ENCODE assay signal across 11 cellular contexts in genomic region chr5:168992687-168993086, GRCh38.
DNase-seq lines count a peak whose midpoint lies in the region; ATAC-seq, FAIRE-seq and TF ChIP-seq lines count a peak whose summit lies in the region.
"Had no signal": no experiment of that assay in that cellular context is flagged by ENCODE, and none has a peak within 500 bp of the region (broad histone marks: within the 10 kb centered on the region; RNA-seq: fewer than 3 reads in every experiment).

No MANE protein-coding gene starts in this region.

- H3K27ac ChIP-seq in HepG2 (ENCODE audit: extremely low read length, insufficient read depth, low read length) (no peak overlapping the region), right lobe of liver (no peak overlapping the region), kidney (ENCODE audit: low read depth in 2 of 2, low read length in 2 of 2) (no peak overlapping the region), upper lobe of right lung (no peak overlapping the region), gastrocnemius medialis (no peak overlapping the region)

- no peak overlapping the region for H3K4me2 ChIP-seq in HepG2 (ENCODE audit: low read depth, low read length)

- H3K9me3 ChIP-seq in HepG2 (ENCODE audit: low read length) (no peaks in the 10 kb centered on the region), right lobe of liver (no peaks in the 10 kb centered on the region), kidney (ENCODE audit: control insufficient read depth in 1 of 2, low read length in 2 of 2) (no peaks in the 10 kb centered on the region), upper lobe of right lung (no peaks in the 10 kb centered on the region), gastrocnemius medialis (no peaks in the 10 kb centered on the region)
- H3K9me3 ChIP-seq: thyroid gland had no signal

- H3K36me3 ChIP-seq in HepG2 (replicated peaks in 1 of 2; ENCODE audit: control insufficient read depth in 1 of 2, insufficient read depth in 2 of 2, low read length in 2 of 2), result no peaks in the 10 kb centered on the region
- H3K36me3 ChIP-seq in right lobe of liver, result no peaks in the 10 kb centered on the region
- H3K36me3 ChIP-seq in kidney (ENCODE audit: control insufficient read depth in 1 of 2, insufficient read depth in 2 of 2, low read length in 2 of 2), result no peaks in the 10 kb centered on the region
- H3K36me3 ChIP-seq in upper lobe of right lung, result no peaks in the 10 kb centered on the region
- H3K36me3 ChIP-seq in gastrocnemius medialis, result no peaks in the 10 kb centered on the region
- H3K36me3 ChIP-seq: thyroid gland had no signal

- H2AFZ ChIP-seq in HepG2 (ENCODE audit: low read length), result no peak overlapping the region

- H3K4me1 ChIP-seq in HepG2 (ENCODE audit: insufficient read depth, low read length) (peaks cover 8% of the 10 kb centered on the region; the same call in 1 of the 2 replicates), right lobe of liver (peaks cover 0 to 4% (median 0%) of the 10 kb centered on the region in 4 donors), kidney (ENCODE audit: control insufficient read depth in 1 of 2, insufficient read depth in 1 of 2, low read depth in 1 of 2, low read length in 2 of 2) (no peaks in the 10 kb centered on the region), upper lobe of right lung (peaks cover 5% of the 10 kb centered on the region), gastrocnemius medialis (no peaks in the 10 kb centered on the region)

- H3K9ac ChIP-seq in HepG2 (ENCODE audit: insufficient read depth, low read depth, low read length) (no peak overlapping the region), kidney (ENCODE audit: low read length in 2 of 2) (no peak overlapping the region)

- H3K36me3 Mint-ChIP-seq in WTC11, result no peaks in the 10 kb centered on the region

- FAIRE-seq in HepG2 (lab: Jason Lieb, UNC) (no peak), kidney (lab: Jason Lieb, UNC) (no peak)

- CTCF ChIA-PET in HepG2 (lab: Yijun Ruan, JAX; ENCODE audit: low intra/inter-chr PET ratio, low total read pairs) (no interaction called here), WTC11 (lab: Charles Lee) (interaction anchor here (1.1 to 1.7 kb wide), 3 partner anchors 10 to 308 kb away, joined by 4 to 5 read pairs (median 4); partner anchors contain the start of gene SLIT3)

- POLR2A ChIA-PET in HepG2 (lab: Yijun Ruan, JAX) (no interaction called here), WTC11 (lab: Charles Lee) (no interaction called here)

- 66% methylated on average over 9 of the region's 11 CpGs for WGBS in HepG2 (ENCODE audit: low lambda C conversion rate)
- WGBS in right lobe of liver (ENCODE audit: insufficient coverage, low coverage, low lambda C conversion rate, missing lambda C conversion rate), result 73% methylated on average over 6 of the region's 11 CpGs

- no peaks in the 10 kb centered on the region for H3K79me2 ChIP-seq in HepG2 (ENCODE audit: insufficient read depth, low read length)

- no peak for TF ChIP-seq RAD21 in HepG2 (CRISPR knock-in tag; IDR thresholded peaks at IDR 0.05)

- TF ChIP-seq POLR2A in HepG2 (IDR thresholded peaks at IDR 0.05; ENCODE audit: insufficient read depth in 1 of 2, low read depth in 2 of 2, low read length in 2 of 2), result no peak
- TF ChIP-seq POLR2A in right lobe of liver (IDR thresholded peaks at IDR 0.05), result no peak
- TF ChIP-seq POLR2A in gastrocnemius medialis (IDR thresholded peaks at IDR 0.05), result no peak

- H3K4me3 Mint-ChIP-seq in WTC11, result no peak overlapping the region

- H3K27me3 Mint-ChIP-seq in WTC11 (ENCODE audit: low read depth), result 0 out of 2 replicates have a peak, but pooled peaks cover 2% of the 10 kb centered on the region

- no TSS peak for BruUV-seq in HepG2 (replicated peaks; lab: Mats Ljungman, UMichigan)

- H3K4me1 Mint-ChIP-seq in WTC11, result peaks cover 47% of the 10 kb centered on the region

- peak; percentile 41 for TF ChIP-seq CTCF in HepG2 (CRISPR knock-in tag; IDR thresholded peaks at IDR 0.05)
- no peak for TF ChIP-seq CTCF in right lobe of liver (IDR thresholded peaks at IDR 0.05)
- TF ChIP-seq CTCF in WTC11 (IDR thresholded peaks at IDR 0.05), result no peak
- TF ChIP-seq CTCF in kidney (IDR thresholded peaks at IDR 0.05; ENCODE audit: borderline replicate concordance, extremely low read depth, insufficient read depth), result peak; percentile 1
- peak; percentile 19 for TF ChIP-seq CTCF in upper lobe of right lung (IDR thresholded peaks at IDR 0.05)
- TF ChIP-seq CTCF in gastrocnemius medialis (IDR thresholded peaks at IDR 0.05 in 4 of 5, conservative IDR thresholded peaks at IDR 0.05 in 1 of 5), result no peak

- TF ChIP-seq EP300 in HepG2 (IDR thresholded peaks at IDR 0.05; ENCODE audit: low read depth in 2 of 2, low read length in 2 of 2), result no peak
- TF ChIP-seq EP300 in HepG2 (CRISPR knock-in tag; IDR thresholded peaks at IDR 0.05; ENCODE audit: borderline replicate concordance), result no peak

- in situ Hi-C loops in HepG2 (cut with HindIII; ENCODE audit: extremely low pct_ligation_motif_present, low pct_unique_long_range_greater_than_20kb) (loop anchor here (25.0 kb wide), 1 partner anchor 595 kb away; the partner anchor contains the start of gene SPDL1), gastrocnemius medialis (cut with MboI; ENCODE audit: low sequenced_read_pairs in 4 of 4) (loop anchor here in 3 of 4 donors (25.0 kb wide), 2 partner anchors 570 to 595 kb away; partner anchors contain the start of gene SPDL1 (in 2 of the 3))

- H3K27me3 ChIP-seq in HepG2 (ENCODE audit: control insufficient read depth in 1 of 2, insufficient read depth in 2 of 2, low read length in 2 of 2) (peaks cover 2 to 51% of the 10 kb centered on the region in 2 experiments; a peak in 3 of 5 replicates), right lobe of liver (no peaks in the 10 kb centered on the region), upper lobe of right lung (no peaks in the 10 kb centered on the region), gastrocnemius medialis (no peaks in the 10 kb centered on the region)
- H3K27me3 ChIP-seq: thyroid gland had no signal

- H3K9me3 Mint-ChIP-seq in WTC11, result no peaks in the 10 kb centered on the region

- ATAC-seq in HepG2, result peak; percentile 67
- no peak for ATAC-seq in right lobe of liver
- peak; percentile 56 for ATAC-seq in WTC11
- peak; percentile 38 for ATAC-seq in upper lobe of right lung
- ATAC-seq in gastrocnemius medialis, result no peak

- no peak overlapping the region for H3K27ac Mint-ChIP-seq in WTC11

- H3K4me3 ChIP-seq in HepG2 (replicated peaks in 1 of 3; ENCODE audit: insufficient read depth in 1 of 3, low read depth in 2 of 3, low read length in 3 of 3), result no peak overlapping the region
- H3K4me3 ChIP-seq in right lobe of liver, result no peak overlapping the region
- H3K4me3 ChIP-seq in kidney (ENCODE audit: low read length in 2 of 2), result no peak overlapping the region
- no peak overlapping the region for H3K4me3 ChIP-seq in upper lobe of right lung
- no peak overlapping the region for H3K4me3 ChIP-seq in gastrocnemius medialis
- H3K4me3 ChIP-seq: thyroid gland had no signal

- intact Hi-C loops in HepG2 (cut with micrococcal nuclease; ENCODE audit: unreplicated experiment), result no loop called here
- intact Hi-C loops in right lobe of liver (cut with DNase I), result loop anchor here (5.0 to 10.0 kb wide), 2 partner anchors 310 to 312 kb away; partner anchors contain the start of gene SLIT3 (in 2 of the 2)
- intact Hi-C loops in kidney (cut with DNase I), result no loop called here
- intact Hi-C loops in upper lobe of right lung (cut with DNase I), result no loop called here
- intact Hi-C loops in gastrocnemius medialis (cut with DNase I; ENCODE audit: low total_unique reads), result no loop called here

- H4K20me1 ChIP-seq in HepG2 (ENCODE audit: insufficient read depth, low read length), result no peaks in the 10 kb centered on the region

- DNase-seq in HepG2 (ENCODE audit: low spot score) (peak; percentile 16), right lobe of liver (no peak), WTC11 (ENCODE audit: low spot score) (peak; percentile 35), kidney (no peak), upper lobe of right lung (no peak), dermis blood vessel endothelial cell (no peak), gastrocnemius medialis (no peak)
- DNase-seq in NK-92 treated with Interleukin-12 subunit alpha and Interleukin-12 subunit beta, amount 100 ng/mL, for 24 hours (lab: John Stamatoyannopoulos, UW), result no peak
- DNase-seq: NCI-H2081 treated with DMSO at 0.1 percent for 48 hours, SHP77 had no signal

TF ChIP-seq in HepG2, 621 proteins besides CTCF, POLR2A, EP300 and RAD21:
- TF ChIP-seq STAG1 (CRISPR knock-in tag; IDR thresholded peaks at IDR 0.05) (peak; percentile 25), ZGPAT (CRISPR knock-in tag; IDR thresholded peaks at IDR 0.05) (no peak)

TF ChIP-seq in WTC11, 78 proteins besides CTCF, POLR2A, EP300 and RAD21 (continues in another document):
- TF ChIP-seq OVOL2 (CRISPR knock-in tag; IDR thresholded peaks at IDR 0.05; ENCODE audit: borderline replicate concordance), result no peak
- no peak for TF ChIP-seq NR2C2 (CRISPR knock-in tag; IDR thresholded peaks at IDR 0.05)
- no peak for TF ChIP-seq ATF2 (CRISPR knock-in tag; IDR thresholded peaks at IDR 0.05; ENCODE audit: borderline replicate concordance, low read depth)
- TF ChIP-seq PREB (CRISPR knock-in tag; IDR thresholded peaks at IDR 0.05; ENCODE audit: borderline replicate concordance), result no peak
- no peak for TF ChIP-seq ETV6 (CRISPR knock-in tag; IDR thresholded peaks at IDR 0.05)

Comparison
In these comparisons a context has a peak if more than half of its experiments do, and no peak if none do; other contexts are left out.
1. ATAC-seq: peak in HepG2 (single experiment), WTC11 (single experiment) and upper lobe of right lung (single experiment); none in right lobe of liver (0 of 4) and gastrocnemius medialis (0 of 2).
2. DNase-seq: peak in HepG2 (single experiment) and WTC11 (single experiment); none in right lobe of liver (0 of 3), kidney (single experiment), upper lobe of right lung (single experiment), dermis blood vessel endothelial cell (single experiment), NK-92 treated with Interleukin-12 subunit alpha and Interleukin-12 subunit beta, amount 100 ng/mL, for 24 hours (single experiment) and gastrocnemius medialis (0 of 2).
3. CTCF ChIP-seq: peak in HepG2 (single experiment), kidney (single experiment) and upper lobe of right lung (single experiment); none in right lobe of liver (0 of 4), WTC11 (single experiment) and gastrocnemius medialis (0 of 5).
4. intact Hi-C loops: an anchor here in right lobe of liver (5.0 to 10.0 kb wide); none called in HepG2, kidney, upper lobe of right lung and gastrocnemius medialis.
5. Of the 50 proteins assayed by ChIP-seq in both HepG2 and WTC11: peak only in HepG2: CTCF; only in WTC11: none; in both: none; in neither: 49.